ENCODE assay signal across 8 cellular contexts in the genomic region with DNA sequence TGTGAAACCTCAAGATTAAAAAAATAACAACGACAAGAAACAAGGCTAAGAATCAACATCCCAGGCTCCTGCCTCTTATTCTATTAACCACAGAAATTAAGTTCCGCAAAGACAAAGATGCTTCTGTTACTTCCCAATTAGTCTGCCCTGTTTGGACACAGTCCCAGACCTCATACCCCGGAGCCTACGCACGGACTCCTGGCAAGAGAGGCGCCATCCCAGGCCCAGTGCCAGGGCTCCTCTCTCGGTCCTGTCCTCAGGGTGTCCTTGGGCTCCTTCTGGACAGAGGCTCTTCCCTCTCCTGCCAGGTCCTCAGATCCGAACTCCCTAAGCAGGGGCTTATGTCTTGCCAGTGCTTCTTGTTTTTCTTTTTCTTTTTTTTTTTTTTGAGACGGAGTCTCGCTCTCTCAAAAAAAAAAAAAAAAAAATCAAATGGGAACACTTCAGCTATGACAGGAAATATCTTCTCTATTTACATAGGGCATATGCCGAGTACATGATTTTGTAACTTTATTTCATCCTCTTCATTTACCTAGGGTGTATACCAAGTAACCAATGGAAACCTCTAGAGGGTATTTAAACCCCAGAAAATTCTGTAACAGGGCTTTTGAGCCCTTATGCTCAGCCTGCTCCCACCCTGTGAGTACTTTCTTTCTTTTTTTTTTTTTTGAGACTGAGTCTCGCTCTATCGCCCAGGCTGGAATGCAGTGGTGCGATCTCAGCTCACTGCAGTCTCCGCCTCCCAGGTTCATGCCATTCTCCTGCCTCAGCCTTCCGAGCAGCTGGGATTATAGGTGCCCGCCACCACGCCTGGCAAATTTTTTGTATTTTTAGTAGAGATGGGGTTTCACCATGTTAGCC. TPM values are rescaled to one million over a fixed set of nuclear protein-coding genes. Genes with fewer than 3 reads are reported as not detected.
DNase-seq lines count a peak whose midpoint lies in the region; ATAC-seq and TF ChIP-seq lines count a peak whose summit lies in the region.

No MANE protein-coding gene starts in this region.

- H3K4me3 Mint-ChIP-seq in endothelial cell (ENCODE audit: unreplicated experiment) = no peak overlapping the region

- no peak overlapping the region for H3K27ac Mint-ChIP-seq in endothelial cell (ENCODE audit: unreplicated experiment)

- no peaks in the 10 kb centered on the region for H3K9me3 Mint-ChIP-seq in endothelial cell (ENCODE audit: unreplicated experiment)

- intact Hi-C loops in OCI-LY7 (cut with micrococcal nuclease; ENCODE audit: unreplicated experiment) = no loop called here

- H3K4me1 ChIP-seq in Peyer's patch (peaks cover 0 to 14% (median 0%) of the 10 kb centered on the region in 4 donors), OCI-LY7 (ENCODE audit: insufficient read depth, low read length, poor library complexity, severe bottlenecking) (no peaks in the 10 kb centered on the region)

- no peaks in the 10 kb centered on the region for H4K20me1 ChIP-seq in OCI-LY7 (ENCODE audit: insufficient read depth, low read length)

- H2AFZ ChIP-seq in OCI-LY7 (ENCODE audit: low read length) = no peak overlapping the region

- DNase-seq in DMS 273 treated with DMSO at 0.1 percent for 48 hours (lab: John Stamatoyannopoulos, UW) (peak; percentile 47), Peyer's patch (peak in 2 of 3 donors; percentile 34 to 71), fibroblast of gingiva (ENCODE audit: low read depth) (peak; percentile 98), nucleus accumbens (lab: John Stamatoyannopoulos, UW) (peak in 51 of 56 donors; percentile 15 to 94 (median 63)), endothelial cell (ENCODE audit: low spot score) (no peak), OCI-LY7 (ENCODE audit: low spot score) (no peak)

- H3K9me2 ChIP-seq in OCI-LY7 (ENCODE audit: insufficient read depth, low read length) = no peaks in the 10 kb centered on the region

- TF ChIP-seq CTCF in Peyer's patch (IDR thresholded peaks at IDR 0.05) (no peak), endothelial cell (IDR thresholded peaks at IDR 0.05; ENCODE audit: unreplicated experiment) (no peak), OCI-LY7 (conservative IDR thresholded peaks at IDR 0.05; ENCODE audit: low read length) (no peak)

- H3K4me2 ChIP-seq in OCI-LY7 (ENCODE audit: low read length) = no peak overlapping the region

- no peaks in the 10 kb centered on the region for H3K79me2 ChIP-seq in OCI-LY7 (ENCODE audit: insufficient read depth, low read depth, low read length)

- CTCF ChIA-PET in OCI-LY7 (lab: Charles Lee; ENCODE audit: unreplicated experiment) = no interaction called here

- H3K9me3 ChIP-seq in Peyer's patch (no peaks in the 10 kb centered on the region), OCI-LY7 (ENCODE audit: low read length) (no peaks in the 10 kb centered on the region)

- peak overlapping the region in 1 of 4 donors; percentile 62 for H3K27ac ChIP-seq in Peyer's patch
- no peak overlapping the region for H3K27ac ChIP-seq in OCI-LY7 (ENCODE audit: low read depth, low read length, poor library complexity, severe bottlenecking)

- H3K36me3 Mint-ChIP-seq in endothelial cell (ENCODE audit: low read depth, unreplicated experiment) = no peaks in the 10 kb centered on the region

- TF ChIP-seq POLR2A in Peyer's patch (IDR thresholded peaks at IDR 0.05) = no peak

- ATAC-seq in GM21360 (IDR thresholded peaks at IDR 0.05; ENCODE audit: unreplicated experiment) (no peak), GM21515 (IDR thresholded peaks at IDR 0.05; ENCODE audit: unreplicated experiment) (no peak)

- peaks cover 9% of the 10 kb centered on the region for H3K4me1 Mint-ChIP-seq in endothelial cell (ENCODE audit: unreplicated experiment)

- BruUV-seq in OCI-LY7 (replicated peaks; lab: Mats Ljungman, UMichigan) = no TSS peak

- peak overlapping the region in 1 of 4 donors; percentile 5 for H3K4me3 ChIP-seq in Peyer's patch
- no peak overlapping the region for H3K4me3 ChIP-seq in OCI-LY7 (ENCODE audit: low read depth, low read length, poor library complexity, severe bottlenecking)

- no peaks in the 10 kb centered on the region for H3K27me3 ChIP-seq in Peyer's patch

- H3K27me3 Mint-ChIP-seq in endothelial cell (ENCODE audit: unreplicated experiment) = no peaks in the 10 kb centered on the region

- no peaks in the 10 kb centered on the region for H3K36me3 ChIP-seq in Peyer's patch
- no peaks in the 10 kb centered on the region for H3K36me3 ChIP-seq in OCI-LY7 (ENCODE audit: insufficient read depth, low read length)

- POLR2A ChIA-PET in OCI-LY7 (lab: Charles Lee) = interaction anchor here (1.6 kb wide), 1 partner anchor 9 kb away, joined by 4 read pairs; no protein-coding TSS in a partner anchor

RNA-seq across cellular contexts. Expression of a gene that starts 11.7 kb away (rescaled TPM):
- total RNA-seq in Peyer's patch (100 to 1,000 TPM; 355 to 547 (median 484) TPM), endothelial cell (ENCODE audit: unreplicated experiment) (626 TPM), OCI-LY7 (2022) (884 and 1,337 TPM in 2 replicates)
- 1,017 and 1,033 TPM in 2 replicates for total RNA-seq in OCI-LY7 (2014; rRNA removed; shearing (Covaris generic))

RNA-seq across cellular contexts. Expression of a gene that starts 55.5 kb away (rescaled TPM):
- total RNA-seq in Peyer's patch (not detected), endothelial cell (ENCODE audit: unreplicated experiment) (2.5 TPM), OCI-LY7 (2022) (not detected in 2 replicates)
- not detected in 2 replicates for total RNA-seq in OCI-LY7 (2014; rRNA removed; shearing (Covaris generic))

Comparison
In these comparisons a context has a peak if more than half of its experiments do, and no peak if none do; other contexts are left out.
1. DNase-seq: peak in DMS 273 treated with DMSO at 0.1 percent for 48 hours (single experiment), Peyer's patch (2 of 3), fibroblast of gingiva (single experiment) and nucleus accumbens (51 of 56); none in endothelial cell (single experiment) and OCI-LY7 (single experiment).